In genomic region chr19:459724-460511, GRCh38 we compare ENCODE assay signal across 1 cellular context.
TF ChIP-seq lines count a peak whose summit lies in the region.

No MANE protein-coding gene starts in this region.

TF ChIP-seq in HepG2, 621 proteins besides CTCF, POLR2A, EP300 and RAD21 (continued from another document):
- no peak for TF ChIP-seq MTERF4 (CRISPR knock-in tag; IDR thresholded peaks at IDR 0.05)
- TF ChIP-seq ATF3 (CRISPR knock-in tag; IDR thresholded peaks at IDR 0.05) = no peak
- peak; percentile 42 for TF ChIP-seq RBM39 (IDR thresholded peaks at IDR 0.05; ENCODE audit: low read depth, low read length, poor library complexity, severe bottlenecking)
- TF ChIP-seq PHF8 (CRISPR knock-in tag; IDR thresholded peaks at IDR 0.05) = peak; percentile 66
- TF ChIP-seq SAP130 (CRISPR knock-in tag; IDR thresholded peaks at IDR 0.05; ENCODE audit: low read depth) = peak; percentile 76
- TF ChIP-seq HMGXB4 (CRISPR knock-in tag; IDR thresholded peaks at IDR 0.05; ENCODE audit: borderline replicate concordance in 1 of 2, low read depth in 1 of 2) = peak in 1 of 2 experiments; percentile 20; a peak in 1 of 4 replicates
- TF ChIP-seq ZGPAT (CRISPR knock-in tag; IDR thresholded peaks at IDR 0.05) = peak; percentile 67; the same call in 1 of the 2 replicates
- peak; percentile 93; the same call in 1 of the 2 replicates for TF ChIP-seq GZF1 (CRISPR knock-in tag; IDR thresholded peaks at IDR 0.05)
- no peak for TF ChIP-seq NFYB (CRISPR knock-in tag; IDR thresholded peaks at IDR 0.05)
- TF ChIP-seq ZNF703 (CRISPR knock-in tag; IDR thresholded peaks at IDR 0.05; ENCODE audit: borderline replicate concordance) = no peak
- TF ChIP-seq UBTF (CRISPR knock-in tag; IDR thresholded peaks at IDR 0.05) = no peak
- TF ChIP-seq SP1 (IDR thresholded peaks at IDR 0.05) = no peak
- peak; percentile 28; the same call in 1 of the 2 replicates for TF ChIP-seq SP1 (CRISPR knock-in tag; IDR thresholded peaks at IDR 0.05)
- TF ChIP-seq TAF15 (IDR thresholded peaks at IDR 0.05; ENCODE audit: low read depth, low read length, poor library complexity, severe bottlenecking) = no peak
- TF ChIP-seq KLF13 (CRISPR knock-in tag; IDR thresholded peaks at IDR 0.05) = no peak
- peak; percentile 42; the same call in 1 of the 2 replicates for TF ChIP-seq TBX2 (CRISPR knock-in tag; IDR thresholded peaks at IDR 0.05; ENCODE audit: borderline replicate concordance)
- peak; percentile 18; the same call in 1 of the 2 replicates for TF ChIP-seq SOX5 (CRISPR knock-in tag; IDR thresholded peaks at IDR 0.05; ENCODE audit: borderline replicate concordance)
- no peak for TF ChIP-seq DNMT1 (CRISPR knock-in tag; IDR thresholded peaks at IDR 0.05)
- TF ChIP-seq ZNF691 (CRISPR knock-in tag; IDR thresholded peaks at IDR 0.05; ENCODE audit: borderline replicate concordance, low read depth) = no peak
- 0 out of 2 replicates have a peak, but pooled peaks have one; percentile 43 for TF ChIP-seq ZNF501 (CRISPR knock-in tag; IDR thresholded peaks at IDR 0.05)
- TF ChIP-seq ZNF562 (CRISPR knock-in tag; IDR thresholded peaks at IDR 0.05; ENCODE audit: borderline replicate concordance) = no peak
- TF ChIP-seq MYC (CRISPR knock-in tag; IDR thresholded peaks at IDR 0.05; ENCODE audit: borderline replicate concordance) = peak; percentile 43; the same call in 1 of the 2 replicates
- TF ChIP-seq MEIS1 (CRISPR knock-in tag; IDR thresholded peaks at IDR 0.05; ENCODE audit: borderline replicate concordance) = 0 out of 2 replicates have a peak, but pooled peaks have one; percentile 11
- no peak for TF ChIP-seq NR2C2 (CRISPR knock-in tag; IDR thresholded peaks at IDR 0.05; ENCODE audit: borderline replicate concordance)
- no peak for TF ChIP-seq ZFP36L2 (CRISPR knock-in tag; IDR thresholded peaks at IDR 0.05)
- TF ChIP-seq ZNF839 (CRISPR knock-in tag; IDR thresholded peaks at IDR 0.05; ENCODE audit: borderline replicate concordance) = no peak
- peak; percentile 43; the same call in 1 of the 2 replicates for TF ChIP-seq SALL1 (CRISPR knock-in tag; IDR thresholded peaks at IDR 0.05)
- no peak for TF ChIP-seq SIX4 (CRISPR knock-in tag; IDR thresholded peaks at IDR 0.05)
- TF ChIP-seq ZNF564 (CRISPR knock-in tag; IDR thresholded peaks at IDR 0.05) = peak; percentile 44; the same call in 1 of the 2 replicates
- no peak for TF ChIP-seq GTF3A (CRISPR knock-in tag; conservative IDR thresholded peaks at IDR 0.05)
- TF ChIP-seq MLX (CRISPR knock-in tag; IDR thresholded peaks at IDR 0.05) = peak; percentile 36; the same call in 1 of the 2 replicates
- TF ChIP-seq ZNF558 (CRISPR knock-in tag; IDR thresholded peaks at IDR 0.05; ENCODE audit: borderline replicate concordance) = peak; percentile 32; the same call in 1 of the 2 replicates
